16 cellular contexts compared by ENCODE assay signal in genomic region chr7:70590126-70590854, GRCh38.
DNase-seq lines count a peak whose midpoint lies in the region; ATAC-seq, FAIRE-seq and TF ChIP-seq lines count a peak whose summit lies in the region.
"Had no signal": no experiment of that assay in that cellular context is flagged by ENCODE, and none has a peak within 500 bp of the region (broad histone marks: within the 10 kb centered on the region; RNA-seq: fewer than 3 reads in every experiment).

No MANE protein-coding gene starts in this region.

- in situ Hi-C loops in GM12878 (cut with MboI): no loop called here

- H3K27me3 ChIP-seq in GM12878 (replicated peaks in 1 of 2; ENCODE audit: control insufficient read depth in 2 of 2, insufficient read depth in 2 of 2, low read length in 1 of 2): no peaks in the 10 kb centered on the region
- H3K27me3 ChIP-seq in small intestine (ENCODE audit: control insufficient read depth in 2 of 2, insufficient read depth in 2 of 2, low read length in 2 of 2): no peaks in the 10 kb centered on the region

- CTCF ChIA-PET in GM12878 (lab: Yijun Ruan, JAX): no interaction called here

- no peak for TF ChIP-seq EP300 in GM12878 (IDR thresholded peaks at IDR 0.05; ENCODE audit: borderline replicate concordance in 1 of 2, control insufficient read depth in 1 of 2, low read depth in 2 of 2, low read length in 2 of 2)

- no peaks in the 10 kb centered on the region for H4K20me1 ChIP-seq in GM12878 (ENCODE audit: control insufficient read depth, insufficient read depth)

- RAD21 ChIA-PET in GM12878 (lab: Charles Lee; ENCODE audit: unreplicated experiment): interaction anchor here (1.4 kb wide), 1 partner anchor 108 kb away, joined by 3 read pairs; no protein-coding TSS in a partner anchor

- TF ChIP-seq RAD21 in GM12878 (IDR thresholded peaks at IDR 0.05; ENCODE audit: insufficient read depth, low read depth, low read length): no peak

- H3K4me1 ChIP-seq in GM12878 (ENCODE audit: control insufficient read depth, insufficient read depth, low read length) (peaks cover 14% of the 10 kb centered on the region), small intestine (ENCODE audit: control insufficient read depth in 2 of 2, insufficient read depth in 1 of 2, low read depth in 1 of 2, low read length in 1 of 2) (peaks cover 2 to 4% of the 10 kb centered on the region in 2 donors)

- no peak overlapping the region; the same call in 1 of the 2 replicates for H3K9ac ChIP-seq in GM12878 (ENCODE audit: control insufficient read depth, insufficient read depth, low read length)

- SMC1A ChIA-PET in GM12878 (lab: Charles Lee; ENCODE audit: uncharacterized antibody, unreplicated experiment): interaction anchor here (1.0 kb wide), 1 partner anchor 45 kb away, joined by 3 read pairs; no protein-coding TSS in a partner anchor

- H3K9me3 ChIP-seq in GM12878 (replicated peaks; ENCODE audit: control insufficient read depth, insufficient read depth, low read length): no peaks in the 10 kb centered on the region
- H3K9me3 ChIP-seq in small intestine (ENCODE audit: control insufficient read depth, low read depth): no peaks in the 10 kb centered on the region

- TF ChIP-seq POLR2A in GM12878 (IDR thresholded peaks at IDR 0.05; ENCODE audit: low read depth, low read length): no peak

- peak overlapping the region; percentile 22 for H3K4me2 ChIP-seq in GM12878 (ENCODE audit: control insufficient read depth, insufficient read depth)

- intact Hi-C loops in GM12878 (cut with micrococcal nuclease; ENCODE audit: unreplicated experiment): no loop called here

- TF ChIP-seq CTCF in GM12878 (IDR thresholded peaks at IDR 0.05 in 2 of 3, conservative IDR thresholded peaks at IDR 0.05 in 1 of 3; ENCODE audit: control insufficient read depth in 2 of 3, extremely low read depth in 1 of 3, insufficient read depth in 1 of 3, low read depth in 3 of 3, low read length in 3 of 3): no peak

- ATAC-seq in GM19455 (IDR thresholded peaks at IDR 0.05; ENCODE audit: unreplicated experiment): peak; percentile 41
- ATAC-seq in HG02798 (IDR thresholded peaks at IDR 0.05; ENCODE audit: poor library complexity, unreplicated experiment): peak; percentile 55
- peak; percentile 55 for ATAC-seq in GM12878

- H3K27ac ChIP-seq in GM12878 (ENCODE audit: control insufficient read depth, insufficient read depth) (peak overlapping the region; percentile 37; the same call in 1 of the 2 replicates), small intestine (ENCODE audit: low read depth in 1 of 2, low read length in 1 of 2) (no peak overlapping the region)

- H3K79me2 ChIP-seq in GM12878 (ENCODE audit: control insufficient read depth, insufficient read depth, low read length): no peaks in the 10 kb centered on the region

- 28% methylated on average over 11 of the region's 11 CpGs for WGBS in GM12878 (ENCODE audit: insufficient coverage, insufficient replicate concordance, low lambda C conversion rate, missing lambda C conversion rate)
- WGBS in small intestine, 3 donors: 14 to 56% (median 39%) methylated on average over 11 of the region's 11 CpGs

- no peaks in the 10 kb centered on the region for H3K36me3 ChIP-seq in GM12878 (ENCODE audit: control insufficient read depth in 2 of 2, insufficient read depth in 2 of 2, low read length in 1 of 2)
- H3K36me3 ChIP-seq in small intestine (ENCODE audit: control insufficient read depth in 2 of 2, insufficient read depth in 2 of 2, low read length in 2 of 2): no peaks in the 10 kb centered on the region

- DNase-seq in GM12878 (ENCODE audit: low read depth, low spot score): no peak
- DNase-seq in small intestine: peak; percentile 42
- DNase-seq in T1000 (lab: John Stamatoyannopoulos, UW): no peak
- DNase-seq in NCI-H1092 treated with DMSO at 0.1 percent for 48 hours (lab: John Stamatoyannopoulos, UW): no peak
- no peak for DNase-seq in NCI-H510A treated with DMSO at 0.1 percent for 48 hours (lab: John Stamatoyannopoulos, UW)
- DNase-seq: Calu3; CD4-positive, alpha-beta T cell; Kasumi-1; NCI-H1417 treated with DMSO at 0.1 percent for 48 hours; NCI-H2029; NCI-H2171 treated with DMSO at 0.1 percent for 48 hours; NCI-H510A had no signal

- POLR2A ChIA-PET in GM12878 (lab: Charles Lee): no interaction called here

- H3K4me3 ChIP-seq in GM12878 (no peak overlapping the region; the same call in 1 of the 2 replicates), small intestine (ENCODE audit: low read depth in 1 of 2, low read length in 2 of 2) (no peak overlapping the region)

- no peak for FAIRE-seq in GM12878 (lab: Jason Lieb, UNC)
- FAIRE-seq in small intestine (lab: Jason Lieb, UNC): no peak
- FAIRE-seq: H54, RCC 7860 had no signal

- BruUV-seq in GM12878 (replicated peaks; lab: Mats Ljungman, UMichigan): no TSS peak

- peak overlapping the region; percentile 65 for H2AFZ ChIP-seq in GM12878 (ENCODE audit: control insufficient read depth, low read depth, low read length)

TF ChIP-seq in GM12878, 131 proteins besides CTCF, POLR2A, EP300 and RAD21:
- TF ChIP-seq MYB (IDR thresholded peaks at IDR 0.05; ENCODE audit: borderline replicate concordance, low read depth, low read length) (no peak), USF1 (IDR thresholded peaks at IDR 0.05; ENCODE audit: borderline replicate concordance, extremely low read length, insufficient read depth, low read depth, low read length) (no peak), ATF3 (IDR thresholded peaks at IDR 0.05; ENCODE audit: borderline replicate concordance, extremely low read depth, low read depth, low read length) (no peak), FOXM1 (IDR thresholded peaks at IDR 0.05; ENCODE audit: low read depth, low read length) (no peak), IRF5 (IDR thresholded peaks at IDR 0.05; ENCODE audit: borderline replicate concordance) (no peak), GATAD2B (conservative IDR thresholded peaks at IDR 0.05; ENCODE audit: low read depth) (no peak), ZNF24 (IDR thresholded peaks at IDR 0.05) (no peak), EZH2 (IDR thresholded peaks at IDR 0.05; ENCODE audit: borderline replicate concordance, control insufficient read depth, low read depth, low read length) (no peak), SKIL (IDR thresholded peaks at IDR 0.05; ENCODE audit: low read depth, poor library complexity, severe bottlenecking) (no peak), CHD1 (IDR thresholded peaks at IDR 0.05; ENCODE audit: low read depth, low read length) (no peak), ZNF207 (IDR thresholded peaks at IDR 0.05; ENCODE audit: borderline replicate concordance) (no peak), USF2 (IDR thresholded peaks at IDR 0.05; ENCODE audit: borderline replicate concordance, low read depth, low read length) (no peak), GABPA (IDR thresholded peaks at IDR 0.05; ENCODE audit: low read depth) (no peak), SMC3 (IDR thresholded peaks at IDR 0.05; ENCODE audit: borderline replicate concordance, low read length) (no peak)
TF ChIP-seq in GM12878: peak in this region for 0.
